8 cellular contexts compared by ENCODE assay signal in genomic region chr2:113248997-113249770, GRCh38. TPM values are rescaled to one million over a fixed set of nuclear protein-coding genes. Genes with fewer than 3 reads are reported as not detected.
DNase-seq lines count a peak whose midpoint lies in the region; ATAC-seq and TF ChIP-seq lines count a peak whose summit lies in the region.

No MANE protein-coding gene starts in this region.

- H3T11ph ChIP-seq in H9 (ENCODE audit: low read length): no peak overlapping the region

- H3K4ac ChIP-seq in H9 (ENCODE audit: low read depth, low read length): no peak overlapping the region

- H4K20me1 ChIP-seq in H9 (ENCODE audit: control insufficient read depth, insufficient read depth, insufficient read length): no peaks in the 10 kb centered on the region

- peaks cover 50% of the 10 kb centered on the region for H3K4me1 ChIP-seq in CD8-positive, alpha-beta memory T cell (ENCODE audit: insufficient read depth, low read length)
- H3K4me1 ChIP-seq in H9 (ENCODE audit: insufficient read depth, low read length): no peaks in the 10 kb centered on the region

- H3K4me2 ChIP-seq in H9 (ENCODE audit: insufficient read depth, insufficient read length, low read length): no peak overlapping the region

- H3K27me3 ChIP-seq in CD8-positive, alpha-beta memory T cell (ENCODE audit: insufficient read depth, low read length, poor library complexity, severe bottlenecking): no peaks in the 10 kb centered on the region
- H3K27me3 ChIP-seq in H9 (ENCODE audit: insufficient read depth, low read length): no peaks in the 10 kb centered on the region
- no peaks in the 10 kb centered on the region for H3K27me3 ChIP-seq in WERI-Rb-1 (ENCODE audit: insufficient read depth, low read depth, severe bottlenecking)

- no peak overlapping the region for H2BK20ac ChIP-seq in H9 (ENCODE audit: low read depth, low read length, poor library complexity, severe bottlenecking)

- no peak overlapping the region for H2BK12ac ChIP-seq in H9 (ENCODE audit: insufficient read length, low read depth, low read length)

- in situ Hi-C loops in T47D (cut with HindIII; ENCODE audit: low pct_unique_long_range_greater_than_20kb, low sequenced_read_pairs): no loop called here

- H3K56ac ChIP-seq in H9 (ENCODE audit: insufficient read length, low read depth, low read length): no peak overlapping the region

- no peaks in the 10 kb centered on the region for H3K27me3 Mint-ChIP-seq in CD8-positive, alpha-beta memory T cell
- H3K27me3 Mint-ChIP-seq in H9 (ENCODE audit: low read depth): peaks cover 8% of the 10 kb centered on the region

- H3K4me1 Mint-ChIP-seq in CD8-positive, alpha-beta memory T cell: peaks cover 49 to 54% (median 52%) of the 10 kb centered on the region in 3 donors
- peaks cover 5 to 9% of the 10 kb centered on the region in 2 experiments for H3K4me1 Mint-ChIP-seq in H9

- no peaks in the 10 kb centered on the region for H3K23me2 ChIP-seq in H9 (ENCODE audit: insufficient read length, low read depth, low read length, poor library complexity, severe bottlenecking)

- H2AK5ac ChIP-seq in H9 (ENCODE audit: insufficient read length, low read length): no peak overlapping the region

- no peak overlapping the region for H2BK5ac ChIP-seq in H9 (ENCODE audit: insufficient read length, low read length)

- H4K8ac ChIP-seq in H9 (replicated peaks; ENCODE audit: insufficient read length, low read depth, low read length): no peak overlapping the region

- no CpG with 5 or more reads among the region's 10 CpGs for WGBS in H9 (ENCODE audit: extremely low coverage, insufficient read length, low lambda C conversion rate)

- H3K23ac ChIP-seq in H9 (ENCODE audit: insufficient read length, low read depth, low read length): no peak overlapping the region

- H3K14ac ChIP-seq in H9 (ENCODE audit: insufficient read depth, low read length): no peak overlapping the region

- no peak overlapping the region for H4K91ac ChIP-seq in H9 (ENCODE audit: insufficient read length, low read depth, low read length)

- H3K9ac ChIP-seq in H9 (ENCODE audit: extremely low read depth, insufficient read length, low read length): no peak overlapping the region

- H4K5ac ChIP-seq in H9 (ENCODE audit: insufficient read length, low read depth, low read length): no peak overlapping the region

- no peaks in the 10 kb centered on the region for H3K36me3 ChIP-seq in CD8-positive, alpha-beta memory T cell (ENCODE audit: insufficient read depth, low read length)
- H3K36me3 ChIP-seq in WERI-Rb-1: no peaks in the 10 kb centered on the region

- no peak overlapping the region for H3K27ac ChIP-seq in CD8-positive, alpha-beta memory T cell (ENCODE audit: low read depth, low read length)
- H3K27ac ChIP-seq in H9 (ENCODE audit: insufficient read length, low read depth, low read length) (no peak overlapping the region), WERI-Rb-1 (no peak overlapping the region)

- peaks cover 0 to 2% (median 0%) of the 10 kb centered on the region in 3 donors for H3K36me3 Mint-ChIP-seq in CD8-positive, alpha-beta memory T cell
- H3K36me3 Mint-ChIP-seq in H9 (ENCODE audit: insufficient read depth in 1 of 3, low read depth in 3 of 3): no peaks in the 10 kb centered on the region

- H3K9me3 Mint-ChIP-seq in CD8-positive, alpha-beta memory T cell: no peaks in the 10 kb centered on the region
- no peaks in the 10 kb centered on the region for H3K9me3 Mint-ChIP-seq in H9

- POLR2A ChIA-PET in CD8-positive, alpha-beta memory T cell (lab: Charles Lee): no interaction called here

- no peak for ATAC-seq in HG03280 (IDR thresholded peaks at IDR 0.05; ENCODE audit: unreplicated experiment)

- H2BK15ac ChIP-seq in H9 (ENCODE audit: low read depth, low read length): no peak overlapping the region

- no peak overlapping the region for H3K4me3 Mint-ChIP-seq in CD8-positive, alpha-beta memory T cell
- H3K4me3 Mint-ChIP-seq in H9: no peak overlapping the region

- peak; percentile 66 to 81 (median 67) for DNase-seq in CD8-positive, alpha-beta memory T cell
- DNase-seq in H9: peak; percentile 86
- peak; percentile 31 for DNase-seq in NCI-H2029 treated with DMSO at 0.1 percent for 48 hours (lab: John Stamatoyannopoulos, UW)
- DNase-seq in WERI-Rb-1: peak; percentile 82
- peak; percentile 70 to 78 for DNase-seq in T47D (ENCODE audit: low read depth in 1 of 2, low spot score in 1 of 2)
- DNase-seq in inferior parietal cortex (ENCODE audit: extremely low spot score): peak; percentile 73
- peak; percentile 49 to 68 for DNase-seq in stimulated activated CD4-positive, alpha-beta T cell treated with anti-CD3 and anti-CD28 coated beads, Interleukin-15, amount 100 ng/mL, for 48 hours (ENCODE audit: low read depth in 2 of 2)

- no peak overlapping the region for H3K4me3 ChIP-seq in CD8-positive, alpha-beta memory T cell (ENCODE audit: low read length)
- H3K4me3 ChIP-seq in WERI-Rb-1 (ENCODE audit: low read depth, low read length): no peak overlapping the region

- no peaks in the 10 kb centered on the region for H3K79me2 ChIP-seq in H9 (ENCODE audit: insufficient read depth, low read length)

- CTCF ChIA-PET in CD8-positive, alpha-beta memory T cell (lab: Charles Lee): interaction anchor here (0.6 to 8.5 kb wide), 18 partner anchors 8 to 141 kb away, joined by 3 to 90 read pairs (median 6); no protein-coding TSS in a partner anchor

- H3K9me3 ChIP-seq in CD8-positive, alpha-beta memory T cell (ENCODE audit: low read length): no peaks in the 10 kb centered on the region
- H3K9me3 ChIP-seq in H9 (ENCODE audit: control insufficient read depth, low read depth, low read length) (no peaks in the 10 kb centered on the region), WERI-Rb-1 (ENCODE audit: severe bottlenecking) (no peaks in the 10 kb centered on the region)

- H3K79me1 ChIP-seq in H9 (ENCODE audit: insufficient read depth, low read depth, low read length, poor library complexity, severe bottlenecking): no peaks in the 10 kb centered on the region

- H3K18ac ChIP-seq in H9 (ENCODE audit: insufficient read length, low read depth, low read length): no peak overlapping the region

- no peak overlapping the region for H2AFZ ChIP-seq in H9 (ENCODE audit: low read length)

- H2BK120ac ChIP-seq in H9 (ENCODE audit: low read depth, low read length, poor library complexity, severe bottlenecking): no peak overlapping the region

- TF ChIP-seq CTCF in H9 (conservative IDR thresholded peaks at IDR 0.05): peak; percentile 94
- TF ChIP-seq CTCF in WERI-Rb-1 (IDR thresholded peaks at IDR 0.05; ENCODE audit: low read depth, low read length): peak; percentile 87

- H3K27ac Mint-ChIP-seq in CD8-positive, alpha-beta memory T cell: peak overlapping the region in 7 of 8 donors; percentile 42 to 95 (median 74)
- no peak overlapping the region for H3K27ac Mint-ChIP-seq in H9

RNA-seq across cellular contexts. Expression of gene PAX8, which starts 29.5 kb away (rescaled TPM):
- total RNA-seq in CD8-positive, alpha-beta memory T cell: 1 to 10 TPM; 2.3 TPM
- polyA plus RNA-seq in CD8-positive, alpha-beta memory T cell: 0.97 TPM
- not detected in 2 replicates for total RNA-seq in H9 (2021)

Comparison
In these comparisons a context has a peak if more than half of its experiments do, and no peak if none do; other contexts are left out.
1. DNase-seq: peak in every context shown above with its lines; median percentile 86 in H9; 82 in WERI-Rb-1; 74 in T47D; 73 in inferior parietal cortex; 67 in CD8-positive, alpha-beta memory T cell; 58 in stimulated activated CD4-positive, alpha-beta T cell treated with anti-CD3 and anti-CD28 coated beads, Interleukin-15, amount 100 ng/mL, for 48 hours; 31 in NCI-H2029 treated with DMSO at 0.1 percent for 48 hours.
2. H3K27ac Mint-ChIP-seq: peak in CD8-positive, alpha-beta memory T cell (7 of 8); none in H9 (0 of 3).